22 cellular contexts compared by ENCODE assay signal in genomic region chr2:98901702-98902101, GRCh38. TPM values are rescaled to one million over a fixed set of nuclear protein-coding genes. Genes with fewer than 3 reads are reported as not detected.
"Had no signal": no experiment of that assay in that cellular context is flagged by ENCODE, and none has a peak within 500 bp of the region (broad histone marks: within the 10 kb centered on the region; RNA-seq: fewer than 3 reads in every experiment).

No MANE protein-coding gene starts in this region.

- H3K4me1 Mint-ChIP-seq: activated CD4-positive, alpha-beta T cell treated with anti-CD3 and anti-CD28 coated beads, Interleukin-2, amount 10 ng/mL, durations not matched to agents 7 days and 5 days; mesothelial cell of epicardium had no signal

- H3K27ac ChIP-seq: brain microvascular endothelial cell, coronary artery, psoas muscle, tibial nerve, vagina had no signal

- ATAC-seq: activated CD8-positive, alpha-beta T cell treated with anti-CD3 and anti-CD28 coated beads, Interleukin-2, amount 10 ng/mL, durations not matched to agents 7 days and 5 days; esophagus mucosa; left cardiac atrium; lower lobe of right lung; psoas muscle; right cardiac atrium had no signal

- H3K4me3 Mint-ChIP-seq: activated CD4-positive, alpha-beta T cell treated with anti-CD3 and anti-CD28 coated beads, Interleukin-2, amount 10 ng/mL, durations not matched to agents 7 days and 5 days; activated CD8-positive, alpha-beta T cell treated with anti-CD3 and anti-CD28 coated beads, Interleukin-2, amount 10 ng/mL, durations not matched to agents 7 days and 5 days; activated T-helper 1 cell treated with anti-CD3 and anti-CD28 coated beads, Interleukin-12 subunit alpha, Interleukin-12 subunit beta, Interleukin-2, Interleukin-4 antibody, amounts not matched to agents 30 ng/mL and 10 ng/mL and 1 ng/mL, durations not matched to agents 14 hours and 24 hours and 36 hours; mesothelial cell of epicardium; natural killer cell treated with Interleukin-12 subunit alpha and Interleukin-12 subunit beta and Interleukin-15 and Interleukin-18, amount 100 ng/mL, for 72 hours; stimulated activated naive CD8-positive, alpha-beta T cell treated with anti-CD3 and anti-CD28 coated beads, Interleukin-15, Interleukin-2, amounts not matched to agents 100 ng/mL and 50 ng/mL, for 24 hours; T-helper 2 cell treated with Interferon-gamma antibody and Interleukin-4, amounts not matched to agents 5 μg/mL and 100 μg/mL, for 36 hours had no signal

- H3K4me3 ChIP-seq: coronary artery, lower lobe of right lung, psoas muscle, tibial nerve, vagina had no signal

- H3K36me3 Mint-ChIP-seq: mesothelial cell of epicardium; natural killer cell treated with Interleukin-12 subunit alpha and Interleukin-12 subunit beta and Interleukin-15 and Interleukin-18, amount 100 ng/mL, for 72 hours had no signal

- H3K27me3 ChIP-seq: brain microvascular endothelial cell, tibial nerve, vagina had no signal

- H3K4me1 ChIP-seq: lower lobe of right lung, psoas muscle, tibial nerve, vagina had no signal

- H3K27ac Mint-ChIP-seq: activated CD4-positive, alpha-beta T cell treated with anti-CD3 and anti-CD28 coated beads, Interleukin-2, amount 10 ng/mL, durations not matched to agents 7 days and 5 days; activated CD8-positive, alpha-beta T cell treated with anti-CD3 and anti-CD28 coated beads, Interleukin-2, amount 10 ng/mL, durations not matched to agents 7 days and 5 days; activated T-helper 1 cell treated with anti-CD3 and anti-CD28 coated beads, Interleukin-12 subunit alpha, Interleukin-12 subunit beta, Interleukin-2, Interleukin-4 antibody, amounts not matched to agents 30 ng/mL and 10 ng/mL and 1 ng/mL, durations not matched to agents 14 hours and 24 hours and 36 hours; mesothelial cell of epicardium; natural killer cell treated with Interleukin-12 subunit alpha and Interleukin-12 subunit beta and Interleukin-15 and Interleukin-18, amount 100 ng/mL, for 72 hours; stimulated activated naive CD8-positive, alpha-beta T cell treated with anti-CD3 and anti-CD28 coated beads, Interleukin-15, Interleukin-2, amounts not matched to agents 100 ng/mL and 50 ng/mL, for 24 hours; T-helper 2 cell treated with Interferon-gamma antibody and Interleukin-4, amounts not matched to agents 5 μg/mL and 100 μg/mL, for 36 hours had no signal

- DNase-seq: activated CD4-positive, alpha-beta T cell treated with anti-CD3 and anti-CD28 coated beads, Interleukin-2, amount 10 ng/mL, durations not matched to agents 7 days and 5 days; activated CD4-positive, CD25-positive, alpha-beta regulatory T cell; activated CD8-positive, alpha-beta T cell treated with anti-CD3 and anti-CD28 coated beads, Interleukin-2, amount 10 ng/mL, durations not matched to agents 7 days and 5 days; brain microvascular endothelial cell; left cardiac atrium; lower lobe of right lung; occipital lobe; psoas muscle; right cardiac atrium; SK-N-SH; small intestine; stimulated activated CD4-positive, alpha-beta T cell treated with anti-CD3 and anti-CD28 coated beads, Interleukin-15, amount 100 ng/mL, for 24 hours; stimulated activated CD4-positive, alpha-beta T cell treated with anti-CD3 and anti-CD28 coated beads, Interleukin-2, amount 100 ng/mL, for 48 hours had no signal

- H3K9me3 Mint-ChIP-seq: activated CD4-positive, alpha-beta T cell treated with anti-CD3 and anti-CD28 coated beads, Interleukin-2, amount 10 ng/mL, durations not matched to agents 7 days and 5 days; activated T-helper 1 cell treated with anti-CD3 and anti-CD28 coated beads, Interleukin-12 subunit alpha, Interleukin-12 subunit beta, Interleukin-2, Interleukin-4 antibody, amounts not matched to agents 30 ng/mL and 10 ng/mL and 1 ng/mL, durations not matched to agents 14 hours and 24 hours and 36 hours; mesothelial cell of epicardium; natural killer cell treated with Interleukin-12 subunit alpha and Interleukin-12 subunit beta and Interleukin-15 and Interleukin-18, amount 100 ng/mL, for 72 hours; stimulated activated naive CD8-positive, alpha-beta T cell treated with anti-CD3 and anti-CD28 coated beads, Interleukin-15, Interleukin-2, amounts not matched to agents 100 ng/mL and 50 ng/mL, for 24 hours; T-helper 2 cell treated with Interferon-gamma antibody and Interleukin-4, amounts not matched to agents 5 μg/mL and 100 μg/mL, for 36 hours had no signal

- H3K36me3 ChIP-seq: brain microvascular endothelial cell, lower lobe of right lung, tibial nerve, vagina had no signal

- H3K9me3 ChIP-seq: lower lobe of right lung, psoas muscle, SK-N-SH, tibial nerve, vagina had no signal

RNA-seq across cellular contexts. Expression of gene CRACDL, which starts 34.3 kb away (rescaled TPM):
- polyA plus RNA-seq: SK-N-SH had no signal
